13 cellular contexts compared by ENCODE assay signal in the genomic region with DNA sequence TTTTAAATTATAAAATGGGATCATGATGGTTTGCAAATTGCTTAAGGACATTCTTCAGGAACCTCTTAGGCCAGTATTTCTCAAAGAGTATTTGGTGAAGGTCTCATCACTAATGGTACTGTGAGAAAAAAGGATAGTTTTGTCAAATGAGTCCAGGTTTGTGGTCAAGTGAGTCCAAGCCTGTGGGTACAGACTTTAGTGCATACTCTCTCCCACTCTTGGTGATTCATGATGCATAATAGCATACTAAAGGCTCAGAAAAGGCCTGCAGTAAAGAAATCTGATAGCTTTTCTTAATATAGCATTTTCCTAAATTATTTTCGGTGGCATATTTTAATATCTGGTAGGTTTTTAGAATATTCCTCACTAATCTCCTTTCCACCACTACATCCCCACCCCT. TPM values are rescaled to one million over a fixed set of nuclear protein-coding genes. Genes with fewer than 3 reads are reported as not detected.
DNase-seq lines count a peak whose midpoint lies in the region; ATAC-seq and TF ChIP-seq lines count a peak whose summit lies in the region.
"Had no signal": no experiment of that assay in that cellular context is flagged by ENCODE, and none has a peak within 500 bp of the region (broad histone marks: within the 10 kb centered on the region; RNA-seq: fewer than 3 reads in every experiment).

No MANE protein-coding gene starts in this region.

- H3K27me3 ChIP-seq in Panc1 (ENCODE audit: control insufficient read depth, insufficient read depth, low read length) = no peaks in the 10 kb centered on the region

- H3K4me1 ChIP-seq in Panc1 (ENCODE audit: control insufficient read depth, insufficient read depth, low read length) = peaks cover 10% of the 10 kb centered on the region

- H3K36me3 ChIP-seq in Panc1 (ENCODE audit: control insufficient read depth, insufficient read depth, low read length) = no peaks in the 10 kb centered on the region

- DNase-seq in AG20443 (ENCODE audit: low spot score) (peak; percentile 64), Panc1 (ENCODE audit: low read depth, low spot score) (no peak), epithelial cell of prostate (ENCODE audit: low read depth, low spot score) (peak; percentile 27), omental fat pad (ENCODE audit: low spot score) (no peak), NCI-H345 (lab: John Stamatoyannopoulos, UW) (no peak), NCI-H510A treated with DMSO at 0.1 percent for 48 hours (lab: John Stamatoyannopoulos, UW) (no peak), HK-2 (ENCODE audit: unreplicated experiment) (no peak)
- DNase-seq: activated CD4-positive, alpha-beta memory T cell treated with anti-CD3 and anti-CD28 coated beads, Interleukin-2, amount 10 ng/mL, durations not matched to agents 7 days and 5 days; CD8-positive, alpha-beta memory T cell; effector CD8-positive, alpha-beta T cell; H7 had no signal

- CTCF ChIA-PET in Panc1 (lab: Charles Lee) = no interaction called here

- intact Hi-C loops in Panc1 (cut with micrococcal nuclease; ENCODE audit: unreplicated experiment) = no loop called here

- no peak overlapping the region for H3K4me3 ChIP-seq in Panc1 (ENCODE audit: low read depth in 2 of 2, low read length in 2 of 2)
- H3K4me3 ChIP-seq: skin epidermis had no signal

- BruUV-seq in Panc1 (replicated peaks; lab: Mats Ljungman, UMichigan) = no TSS peak

- TF ChIP-seq CTCF in Panc1 (IDR thresholded peaks at IDR 0.05) (no peak), omental fat pad (IDR thresholded peaks at IDR 0.05) (no peak)

- in situ Hi-C loops in Panc1 (cut with HindIII; ENCODE audit: low pct_unique_long_range_greater_than_20kb, low sequenced_read_pairs) = no loop called here

- H3K27ac ChIP-seq in Panc1 (ENCODE audit: low read length) (no peak overlapping the region), epithelial cell of prostate (peak overlapping the region; percentile 86)

- POLR2A ChIA-PET in Panc1 (lab: Charles Lee) = no interaction called here

- ATAC-seq in Panc1 = peak; percentile 41; the same call in 1 of the 2 replicates
- ATAC-seq in omental fat pad (ENCODE audit: low FRiP score) = peak; percentile 35
- no peak for ATAC-seq in GM19467 (IDR thresholded peaks at IDR 0.05; ENCODE audit: unreplicated experiment)

- H3K9me3 ChIP-seq in Panc1 (ENCODE audit: control insufficient read depth, insufficient read depth, low read depth, low read length) = no peaks in the 10 kb centered on the region

RNA-seq across cellular contexts. Expression of a gene that starts 20.0 kb away (rescaled TPM):
- 0.33 TPM for total RNA-seq in Panc1 (2021; ENCODE audit: unreplicated experiment)
- not detected for polyA plus RNA-seq in Panc1 (2012; ENCODE audit: insufficient read length)
- 100 to 1,000 TPM in 1 of 4 donors, 10 to 100 TPM in 3; 28.1 to 103 (median 54.0) TPM for total RNA-seq in omental fat pad
- total RNA-seq: activated CD4-positive, alpha-beta memory T cell treated with anti-CD3 and anti-CD28 coated beads, Interleukin-2, amount 10 ng/mL, durations not matched to agents 7 days and 5 days; CD8-positive, alpha-beta memory T cell had no signal
- polyA plus RNA-seq: CD8-positive, alpha-beta memory T cell had no signal

Comparison
In these comparisons a context has a peak if more than half of its experiments do, and no peak if none do; other contexts are left out.
1. DNase-seq: peak in AG20443 (single experiment) and epithelial cell of prostate (single experiment); none in Panc1 (single experiment), omental fat pad (single experiment), NCI-H345 (single experiment), NCI-H510A treated with DMSO at 0.1 percent for 48 hours (single experiment) and HK-2 (single experiment).
2. RNA of a gene that starts 20.0 kb away (total RNA-seq): 28.1 to 103 TPM in omental fat pad; 0.33 TPM in Panc1 (single experiment); every median in the first group is over 10 times any median in the second.